1 cellular context compared by ENCODE assay signal in the genomic region with DNA sequence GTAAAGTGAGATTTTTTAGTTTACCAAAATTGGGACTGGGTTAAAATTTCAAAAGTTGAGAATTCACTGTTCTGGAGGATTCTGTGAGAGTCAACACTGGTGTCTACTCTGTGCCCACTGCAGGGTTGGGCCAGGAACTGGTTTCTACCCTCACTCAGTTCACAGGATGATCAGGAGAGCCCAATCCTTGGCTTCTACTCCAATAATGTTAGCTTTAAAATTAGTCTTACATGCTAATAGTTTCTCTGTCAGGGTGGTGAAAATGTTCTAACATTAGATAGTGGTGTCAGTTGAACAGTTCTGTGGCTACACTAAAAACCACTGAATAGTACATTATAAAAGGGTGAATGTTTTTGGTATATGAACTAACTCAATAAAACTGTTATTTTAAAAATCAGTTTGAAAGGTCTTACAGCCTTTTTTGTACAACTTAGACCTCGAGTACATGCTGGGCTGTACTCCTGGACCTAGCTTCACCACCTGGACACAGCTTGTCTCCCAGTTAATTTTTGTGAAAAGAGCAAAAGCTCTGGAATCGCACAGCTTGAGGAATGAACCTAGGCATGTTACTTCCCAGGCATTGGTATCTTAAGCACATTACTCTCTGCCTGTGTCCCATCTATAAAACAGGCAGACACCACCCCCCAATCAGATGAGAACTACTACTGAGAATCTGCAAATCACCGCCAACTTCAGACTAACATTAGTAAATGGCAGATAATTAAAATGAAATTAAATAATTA.
TF ChIP-seq lines count a peak whose summit lies in the region.

No MANE protein-coding gene starts in this region.

TF ChIP-seq in SK-N-SH, 30 proteins besides CTCF, POLR2A, EP300 and RAD21 (continued from another document):
- TF ChIP-seq NRF1 (IDR thresholded peaks at IDR 0.05; ENCODE audit: low read depth, low read length) = no peak
- TF ChIP-seq, protein P1, sequence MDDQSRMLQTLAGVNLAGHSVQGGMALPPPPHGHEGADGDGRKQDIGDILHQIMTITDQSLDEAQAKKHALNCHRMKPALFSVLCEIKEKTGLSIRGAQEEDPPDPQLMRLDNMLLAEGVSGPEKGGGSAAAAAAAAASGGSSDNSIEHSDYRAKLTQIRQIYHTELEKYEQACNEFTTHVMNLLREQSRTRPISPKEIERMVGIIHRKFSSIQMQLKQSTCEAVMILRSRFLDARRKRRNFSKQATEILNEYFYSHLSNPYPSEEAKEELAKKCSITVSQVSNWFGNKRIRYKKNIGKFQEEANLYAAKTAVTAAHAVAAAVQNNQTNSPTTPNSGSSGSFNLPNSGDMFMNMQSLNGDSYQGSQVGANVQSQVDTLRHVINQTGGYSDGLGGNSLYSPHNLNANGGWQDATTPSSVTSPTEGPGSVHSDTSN (IDR thresholded peaks at IDR 0.05) = no peak
- TF ChIP-seq, protein P2, sequence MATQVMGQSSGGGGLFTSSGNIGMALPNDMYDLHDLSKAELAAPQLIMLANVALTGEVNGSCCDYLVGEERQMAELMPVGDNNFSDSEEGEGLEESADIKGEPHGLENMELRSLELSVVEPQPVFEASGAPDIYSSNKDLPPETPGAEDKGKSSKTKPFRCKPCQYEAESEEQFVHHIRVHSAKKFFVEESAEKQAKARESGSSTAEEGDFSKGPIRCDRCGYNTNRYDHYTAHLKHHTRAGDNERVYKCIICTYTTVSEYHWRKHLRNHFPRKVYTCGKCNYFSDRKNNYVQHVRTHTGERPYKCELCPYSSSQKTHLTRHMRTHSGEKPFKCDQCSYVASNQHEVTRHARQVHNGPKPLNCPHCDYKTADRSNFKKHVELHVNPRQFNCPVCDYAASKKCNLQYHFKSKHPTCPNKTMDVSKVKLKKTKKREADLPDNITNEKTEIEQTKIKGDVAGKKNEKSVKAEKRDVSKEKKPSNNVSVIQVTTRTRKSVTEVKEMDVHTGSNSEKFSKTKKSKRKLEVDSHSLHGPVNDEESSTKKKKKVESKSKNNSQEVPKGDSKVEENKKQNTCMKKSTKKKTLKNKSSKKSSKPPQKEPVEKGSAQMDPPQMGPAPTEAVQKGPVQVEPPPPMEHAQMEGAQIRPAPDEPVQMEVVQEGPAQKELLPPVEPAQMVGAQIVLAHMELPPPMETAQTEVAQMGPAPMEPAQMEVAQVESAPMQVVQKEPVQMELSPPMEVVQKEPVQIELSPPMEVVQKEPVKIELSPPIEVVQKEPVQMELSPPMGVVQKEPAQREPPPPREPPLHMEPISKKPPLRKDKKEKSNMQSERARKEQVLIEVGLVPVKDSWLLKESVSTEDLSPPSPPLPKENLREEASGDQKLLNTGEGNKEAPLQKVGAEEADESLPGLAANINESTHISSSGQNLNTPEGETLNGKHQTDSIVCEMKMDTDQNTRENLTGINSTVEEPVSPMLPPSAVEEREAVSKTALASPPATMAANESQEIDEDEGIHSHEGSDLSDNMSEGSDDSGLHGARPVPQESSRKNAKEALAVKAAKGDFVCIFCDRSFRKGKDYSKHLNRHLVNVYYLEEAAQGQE (IDR thresholded peaks at IDR 0.05; ENCODE audit: low read depth, low read length) = no peak
- TF ChIP-seq GATA2 (CRISPR knock-in tag; IDR thresholded peaks at IDR 0.05) = no peak
- no peak for TF ChIP-seq SMC3 (IDR thresholded peaks at IDR 0.05; ENCODE audit: low read depth, low read length)
- no peak for TF ChIP-seq TCF12 (IDR thresholded peaks at IDR 0.05)
- TF ChIP-seq, protein P3, sequence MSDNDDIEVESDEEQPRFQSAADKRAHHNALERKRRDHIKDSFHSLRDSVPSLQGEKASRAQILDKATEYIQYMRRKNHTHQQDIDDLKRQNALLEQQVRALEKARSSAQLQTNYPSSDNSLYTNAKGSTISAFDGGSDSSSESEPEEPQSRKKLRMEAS (IDR thresholded peaks at IDR 0.05; ENCODE audit: low read depth) = no peak
- TF ChIP-seq, protein P4, sequence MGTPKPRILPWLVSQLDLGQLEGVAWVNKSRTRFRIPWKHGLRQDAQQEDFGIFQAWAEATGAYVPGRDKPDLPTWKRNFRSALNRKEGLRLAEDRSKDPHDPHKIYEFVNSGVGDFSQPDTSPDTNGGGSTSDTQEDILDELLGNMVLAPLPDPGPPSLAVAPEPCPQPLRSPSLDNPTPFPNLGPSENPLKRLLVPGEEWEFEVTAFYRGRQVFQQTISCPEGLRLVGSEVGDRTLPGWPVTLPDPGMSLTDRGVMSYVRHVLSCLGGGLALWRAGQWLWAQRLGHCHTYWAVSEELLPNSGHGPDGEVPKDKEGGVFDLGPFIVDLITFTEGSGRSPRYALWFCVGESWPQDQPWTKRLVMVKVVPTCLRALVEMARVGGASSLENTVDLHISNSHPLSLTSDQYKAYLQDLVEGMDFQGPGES (IDR thresholded peaks at IDR 0.05; ENCODE audit: low read depth, low read length) = no peak
- no peak for TF ChIP-seq POLR2AphosphoS5 (IDR thresholded peaks at IDR 0.05; ENCODE audit: low read depth, low read length)
- no peak for TF ChIP-seq NFIC (IDR thresholded peaks at IDR 0.05; ENCODE audit: borderline replicate concordance)
- TF ChIP-seq RFX5 (IDR thresholded peaks at IDR 0.05; ENCODE audit: low read length) = no peak
- no peak for TF ChIP-seq JUND (IDR thresholded peaks at IDR 0.05)
- no peak for TF ChIP-seq TEAD4 (IDR thresholded peaks at IDR 0.05; ENCODE audit: borderline replicate concordance, insufficient read depth)
- TF ChIP-seq YY1 (IDR thresholded peaks at IDR 0.05; ENCODE audit: low read depth) = no peak
